In the genomic region with DNA sequence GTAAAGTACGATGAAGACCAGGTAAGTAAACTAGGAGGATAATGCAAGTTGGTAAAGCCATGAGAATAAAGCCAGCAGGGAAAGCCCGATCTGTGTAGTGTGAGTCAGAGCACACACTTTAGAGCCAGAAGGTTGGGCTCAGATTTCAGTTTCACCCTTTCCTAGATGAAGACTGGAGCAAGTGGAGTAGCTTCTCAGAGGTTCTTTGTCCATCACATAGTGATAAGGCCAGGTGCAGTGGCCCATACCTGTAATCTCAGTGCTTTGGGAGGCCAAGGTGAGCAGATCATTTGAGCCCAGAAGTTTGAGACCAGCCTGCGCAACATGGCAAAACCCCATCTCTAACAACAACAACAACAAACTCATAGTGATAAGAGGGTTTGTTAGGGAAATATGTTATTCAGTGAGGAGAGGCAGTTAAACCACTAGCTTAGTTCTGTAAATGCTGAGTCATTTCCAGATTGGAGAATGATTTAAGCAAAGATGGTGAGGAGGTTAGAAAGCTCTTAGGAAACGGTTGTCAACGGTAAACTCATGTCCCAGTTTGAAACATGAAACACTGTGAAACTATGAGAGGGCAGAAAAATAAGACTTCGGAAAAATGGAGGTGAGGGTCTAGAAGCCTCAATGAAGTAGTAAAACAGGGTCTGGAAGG, we compare ENCODE assay signal across 8 cellular contexts.
DNase-seq lines count a peak whose midpoint lies in the region; ATAC-seq, FAIRE-seq and TF ChIP-seq lines count a peak whose summit lies in the region.

No MANE protein-coding gene starts in this region.

- H3K4me3 ChIP-seq in foreskin fibroblast (ENCODE audit: low read depth in 1 of 2, low read length in 2 of 2), result no peak overlapping the region

- no peak for TF ChIP-seq CTCF in foreskin fibroblast (IDR thresholded peaks at IDR 0.05; ENCODE audit: low read depth, low read length)

- peak; percentile 2 for FAIRE-seq in RCC 7860 (lab: Jason Lieb, UNC)

- DNase-seq in AG20443 (ENCODE audit: low spot score), result peak; percentile 69
- peak; percentile 46 for DNase-seq in RCC 7860 (ENCODE audit: low spot score)
- peak; percentile 70 to 85 for DNase-seq in foreskin fibroblast
- DNase-seq in midbrain (lab: John Stamatoyannopoulos, UW), result no peak
- DNase-seq in NCI-H146 (lab: John Stamatoyannopoulos, UW), result no peak
- DNase-seq in cerebellar cortex (ENCODE audit: low spot score), result no peak

- ATAC-seq in GM19023 (IDR thresholded peaks at IDR 0.05; ENCODE audit: unreplicated experiment), result peak; percentile 86
- peak; percentile 87 for ATAC-seq in HG03060 (IDR thresholded peaks at IDR 0.05; ENCODE audit: low read depth, unreplicated experiment)

Comparison
In these comparisons a context has a peak if more than half of its experiments do, and no peak if none do; other contexts are left out.
1. DNase-seq: peak in AG20443 (single experiment), RCC 7860 (single experiment) and foreskin fibroblast (2 of 2); none in midbrain (single experiment), NCI-H146 (single experiment) and cerebellar cortex (single experiment).